Comparison of ENCODE assay signal across 9 cellular contexts in the genomic region with DNA sequence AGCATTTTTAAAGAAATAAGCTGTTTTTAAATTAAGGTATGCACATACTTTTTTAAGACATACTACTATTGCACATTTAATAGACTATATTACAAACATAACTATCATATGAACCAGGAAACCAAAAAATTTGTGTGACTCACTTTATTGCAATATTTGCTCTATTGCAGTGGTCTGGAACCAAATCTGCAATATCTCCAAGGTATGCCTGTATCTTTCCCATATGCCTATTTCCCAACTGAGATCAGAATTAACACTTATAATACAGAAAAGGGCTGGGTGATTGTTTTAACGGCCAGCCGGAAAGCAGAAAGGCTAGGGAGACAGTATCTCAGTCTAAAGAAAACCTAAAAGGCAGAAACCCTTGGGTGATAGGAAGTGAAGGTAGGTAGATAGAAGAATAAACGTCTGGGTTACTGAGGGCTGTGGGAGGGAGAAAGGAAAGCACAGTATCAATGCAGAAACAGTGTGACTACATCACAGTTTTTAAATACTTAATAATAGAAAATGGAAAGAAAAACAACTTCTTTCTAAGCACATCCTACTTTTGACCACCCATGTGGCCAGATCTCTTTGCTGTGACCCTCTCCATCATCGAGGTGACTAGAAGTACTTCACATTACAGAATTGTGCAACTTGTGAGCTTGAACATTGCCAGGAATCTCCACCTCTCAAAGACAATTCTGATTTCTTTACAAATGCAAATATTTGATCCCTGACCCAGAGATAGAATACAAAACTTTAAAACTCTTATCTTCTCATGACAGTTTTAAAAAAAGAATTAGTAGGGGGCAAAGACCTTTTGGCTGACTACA.
DNase-seq lines count a peak whose midpoint lies in the region; ATAC-seq and TF ChIP-seq lines count a peak whose summit lies in the region.
"Had no signal": no experiment of that assay in that cellular context is flagged by ENCODE, and none has a peak within 500 bp of the region (broad histone marks: within the 10 kb centered on the region; RNA-seq: fewer than 3 reads in every experiment).

No MANE protein-coding gene starts in this region.

- no peak overlapping the region for H3K4me3 ChIP-seq in AG04450 (ENCODE audit: low read depth, low read length)
- H3K4me3 ChIP-seq in SJSA1 = no peak overlapping the region
- H3K4me3 ChIP-seq in parathyroid adenoma (ENCODE audit: low read depth, low read length) = no peak overlapping the region

- no peaks in the 10 kb centered on the region for H3K79me2 ChIP-seq in parathyroid adenoma

- H3K4me2 ChIP-seq in parathyroid adenoma (ENCODE audit: low read length) = no peak overlapping the region

- H3K27ac ChIP-seq in AG04450 (ENCODE audit: low read depth, low read length) (peak overlapping the region; percentile 75), SJSA1 (peak overlapping the region; percentile 66), parathyroid adenoma (peak overlapping the region; percentile 29)

- no peak overlapping the region for H3K9ac ChIP-seq in parathyroid adenoma

- POLR2A ChIA-PET in AG04450 (lab: Yijun Ruan, JAX) = interaction anchor here (1.0 kb wide), 1 partner anchor 10 kb away, joined by 3 read pairs; no protein-coding TSS in a partner anchor

- CTCF ChIA-PET in AG04450 (lab: Charles Lee) = no interaction called here

- peaks cover 12% of the 10 kb centered on the region; the same call in 1 of the 2 replicates for H3K9me3 ChIP-seq in AG04450 (ENCODE audit: control insufficient read depth, insufficient read depth, low read length)
- H3K9me3 ChIP-seq in SJSA1 (replicated peaks) = peaks cover 3% of the 10 kb centered on the region; the same call in 1 of the 2 replicates
- no peaks in the 10 kb centered on the region for H3K9me3 ChIP-seq in parathyroid adenoma (ENCODE audit: control insufficient read depth, low read length)

- H3K36me3 ChIP-seq in SJSA1 (no peaks in the 10 kb centered on the region), parathyroid adenoma (ENCODE audit: control insufficient read depth, insufficient read depth, low read length) (no peaks in the 10 kb centered on the region)

- TF ChIP-seq CTCF in AG04450 (IDR thresholded peaks at IDR 0.05; ENCODE audit: low read depth, low read length) (no peak), parathyroid adenoma (IDR thresholded peaks at IDR 0.05) (no peak)

- H2AFZ ChIP-seq in parathyroid adenoma = no peak overlapping the region

- peaks cover 21% of the 10 kb centered on the region for H3K4me1 ChIP-seq in SJSA1 (replicated peaks)
- H3K4me1 ChIP-seq in parathyroid adenoma = no peaks in the 10 kb centered on the region

- no peak for DNase-seq in AG04450 (ENCODE audit: low read depth, low spot score)
- peak in 1 of 2 experiments; percentile 52 for DNase-seq in SJSA1 (ENCODE audit: low read depth in 1 of 2, low spot score in 2 of 2)
- peak; percentile 94 for DNase-seq in fibroblast of peridontal ligament (ENCODE audit: extremely low read depth)
- no peak for DNase-seq in T-helper 1 cell
- no peak for DNase-seq in C1 segment of cervical spinal cord (lab: John Stamatoyannopoulos, UW)
- DNase-seq: NCI-H345 had no signal

- H3K27me3 ChIP-seq in AG04450 (ENCODE audit: control insufficient read depth, insufficient read depth, low read length) (no peaks in the 10 kb centered on the region), SJSA1 (replicated peaks) (no peaks in the 10 kb centered on the region), parathyroid adenoma (ENCODE audit: control insufficient read depth, insufficient read depth, low read length) (no peaks in the 10 kb centered on the region)

- ATAC-seq in HG03469 (IDR thresholded peaks at IDR 0.05; ENCODE audit: unreplicated experiment) (no peak), GM18909 (IDR thresholded peaks at IDR 0.05; ENCODE audit: poor library complexity, unreplicated experiment) (no peak)
